Comparison of ENCODE assay signal across 21 cellular contexts in genomic region chr10:29446327-29446726, GRCh38.
A peak's percentile ranks its signal among the peaks of the same experiment; 100 is the strongest.
DNase-seq lines count a peak whose midpoint lies in the region; TF ChIP-seq lines count a peak whose summit lies in the region.
"Had no signal": no experiment of that assay in that cellular context is flagged by ENCODE, and none has a peak within 500 bp of the region (broad histone marks: within the 10 kb centered on the region; RNA-seq: fewer than 3 reads in every experiment).

No MANE protein-coding gene starts in this region.

- intact Hi-C loops in spleen (cut with DNase I; ENCODE audit: low total_unique reads), result no loop called here

- DNase-seq in AG09319 (ENCODE audit: extremely low read depth, low read depth) (peak; percentile 14), GF-D8 (lab: John Stamatoyannopoulos, UW) (peak; percentile 8), SW480 (ENCODE audit: low spot score) (peak; percentile 3), erythroblast (lab: John Stamatoyannopoulos, UW) (peak; percentile 9 to 69), nucleus accumbens (lab: John Stamatoyannopoulos, UW) (no peak), NAMALWA (ENCODE audit: low spot score) (no peak), spleen (no peak)
- DNase-seq: activated CD4-positive, CD25-positive, alpha-beta regulatory T cell; activated gamma-delta T cell treated with Interleukin-2 at 50 U/mL for 16 hours; Caco-2; effector memory CD4-positive, alpha-beta T cell; KG1; NCI-H1105; NCI-H526; occipital lobe; PC-9; stimulated activated CD4-positive, alpha-beta T cell treated with anti-CD3 and anti-CD28 coated beads, Interleukin-15, amount 100 ng/mL, for 24 hours had no signal

- TF ChIP-seq POLR2A in erythroblast (IDR thresholded peaks at IDR 0.05; ENCODE audit: low read length) (no peak), spleen (IDR thresholded peaks at IDR 0.05) (no peak)

- H3K27me3 ChIP-seq in spleen (replicated peaks in 1 of 7), result no peaks in the 10 kb centered on the region
- H3K27me3 ChIP-seq: ascending aorta, right atrium auricular region, SJSA1 had no signal

- TF ChIP-seq CTCF in AG09319 (IDR thresholded peaks at IDR 0.05; ENCODE audit: low read depth, low read length), result no peak
- no peak for TF ChIP-seq CTCF in spleen (IDR thresholded peaks at IDR 0.05 in 8 of 11, conservative IDR thresholded peaks at IDR 0.05 in 3 of 11)

- H3K27ac ChIP-seq in spleen, result no peak overlapping the region
- H3K27ac ChIP-seq: ascending aorta, PC-9, right atrium auricular region, SJSA1, thoracic aorta had no signal

- 57 to 90% (median 80%) methylated on average over 1 of the region's 1 CpG for WGBS in spleen, 5 donors

- peaks cover 0 to 28% (median 7%) of the 10 kb centered on the region in 6 donors for H3K4me1 ChIP-seq in spleen
- H3K4me1 ChIP-seq: Caco-2, SJSA1 had no signal

- H3K9me3 ChIP-seq in spleen, result no peaks in the 10 kb centered on the region
- H3K9me3 ChIP-seq: ascending aorta, right atrium auricular region, SJSA1, thoracic aorta had no signal

- H3K4me3 ChIP-seq in spleen, result no peak overlapping the region
- H3K4me3 ChIP-seq: ascending aorta, PC-9, right atrium auricular region, SJSA1, thoracic aorta had no signal

- no peaks in the 10 kb centered on the region for H3K36me3 ChIP-seq in spleen
- H3K36me3 ChIP-seq: ascending aorta, right atrium auricular region, SJSA1, thoracic aorta had no signal

Comparison
In these comparisons a context has a peak if more than half of its experiments do, and no peak if none do; other contexts are left out.
1. DNase-seq: peak in AG09319 (single experiment), GF-D8 (single experiment), SW480 (single experiment) and erythroblast (2 of 2); none in nucleus accumbens (0 of 56), NAMALWA (single experiment) and spleen (single experiment).